In the genomic region with DNA sequence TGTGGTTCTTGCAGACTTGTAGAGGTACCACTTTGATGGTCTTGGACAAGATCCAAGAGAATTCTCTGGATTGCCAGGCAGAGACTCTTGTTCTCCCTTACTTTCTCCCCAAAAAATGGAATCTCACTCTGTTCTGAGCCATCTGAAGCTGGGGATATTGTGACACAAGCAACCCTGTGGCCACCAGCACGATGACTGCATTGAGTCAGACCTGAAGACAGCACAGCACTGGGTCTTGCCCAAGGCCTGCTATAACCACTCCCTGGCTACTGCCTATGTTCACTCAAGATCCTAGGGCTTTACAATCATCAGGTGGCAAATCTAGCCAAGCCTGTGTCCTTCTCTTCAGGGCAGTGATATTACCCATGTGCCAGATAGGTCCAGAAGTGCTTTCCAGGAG, we compare ENCODE assay signal across 7 cellular contexts.
"Had no signal": no experiment of that assay in that cellular context is flagged by ENCODE, and none has a peak within 500 bp of the region (broad histone marks: within the 10 kb centered on the region; RNA-seq: fewer than 3 reads in every experiment).

No MANE protein-coding gene starts in this region.

- FAIRE-seq: H1, H54, HepG2 had no signal

- ATAC-seq: GM23338, HepG2 had no signal

- H3K4me2 ChIP-seq: GM23338 had no signal

- DNase-seq: H9, HCEC 1CT had no signal

- H3K27ac ChIP-seq: HL-60 had no signal

- H3K4me3 ChIP-seq: GM23338 had no signal

- H2AFZ ChIP-seq: GM23338 had no signal
